8 cellular contexts compared by ENCODE assay signal in genomic region chr6:20211037-20211940, GRCh38. TPM values are rescaled to one million over a fixed set of nuclear protein-coding genes. Genes with fewer than 3 reads are reported as not detected.
A peak's percentile ranks its signal among the peaks of the same experiment; 100 is the strongest.
DNase-seq lines count a peak whose midpoint lies in the region; ATAC-seq and TF ChIP-seq lines count a peak whose summit lies in the region.

No MANE protein-coding gene starts in this region.

- no peaks in the 10 kb centered on the region for H4K20me1 ChIP-seq in OCI-LY3 (ENCODE audit: insufficient read depth, low read length)

- H3K36me3 Mint-ChIP-seq in effector memory CD8-positive, alpha-beta T cell (ENCODE audit: insufficient read depth) = peaks cover 5% of the 10 kb centered on the region
- H3K36me3 Mint-ChIP-seq in natural killer cell = no peaks in the 10 kb centered on the region

- ATAC-seq in GM21529 (IDR thresholded peaks at IDR 0.05; ENCODE audit: unreplicated experiment) (peak; percentile 24), natural killer cell (no peak), GM19035 (IDR thresholded peaks at IDR 0.05; ENCODE audit: unreplicated experiment) (no peak), GM18520 (IDR thresholded peaks at IDR 0.05; ENCODE audit: unreplicated experiment) (no peak)
- ATAC-seq in effector memory CD8-positive, alpha-beta T cell (replicated peaks) = no peak

- H3K27me3 Mint-ChIP-seq in effector memory CD8-positive, alpha-beta T cell = no peaks in the 10 kb centered on the region
- H3K27me3 Mint-ChIP-seq in natural killer cell (ENCODE audit: low read depth in 2 of 2) = peaks cover 17 to 20% of the 10 kb centered on the region in 2 donors

- no peaks in the 10 kb centered on the region for H3K79me2 ChIP-seq in OCI-LY3 (ENCODE audit: low read length)

- 0 out of 2 replicates have a peak overlapping the region, but pooled peaks have one; percentile 67 for H2AFZ ChIP-seq in OCI-LY3 (ENCODE audit: low read depth, low read length)

- H3K27ac Mint-ChIP-seq in effector memory CD8-positive, alpha-beta T cell = peak overlapping the region; percentile 94 to 95
- H3K27ac Mint-ChIP-seq in natural killer cell = peak overlapping the region; percentile 65 to 76

- DNase-seq in DMS53 (lab: John Stamatoyannopoulos, UW) (peak; percentile 69), natural killer cell (no peak), BE2C (no peak)
- DNase-seq in effector memory CD8-positive, alpha-beta T cell = no peak

- H3K4me3 Mint-ChIP-seq in effector memory CD8-positive, alpha-beta T cell = peak overlapping the region; percentile 90
- H3K4me3 Mint-ChIP-seq in natural killer cell = peak overlapping the region; percentile 95

- no peak for TF ChIP-seq CTCF in OCI-LY3 (IDR thresholded peaks at IDR 0.05; ENCODE audit: low read depth, low read length)
- no peak for TF ChIP-seq CTCF in natural killer cell (IDR thresholded peaks at IDR 0.05)
- no peak for TF ChIP-seq CTCF in BE2C (IDR thresholded peaks at IDR 0.05; ENCODE audit: low read depth, low read length)

- peak overlapping the region; percentile 97 for H3K4me2 ChIP-seq in OCI-LY3 (ENCODE audit: low read length)

- no peak overlapping the region for H3K27ac ChIP-seq in OCI-LY3 (ENCODE audit: low read length)

- H3K4me3 ChIP-seq in OCI-LY3 (ENCODE audit: low read length) (peak overlapping the region; percentile 91), BE2C (ENCODE audit: low read depth, low read length) (no peak overlapping the region)

- peaks cover 11% of the 10 kb centered on the region for H3K4me1 ChIP-seq in OCI-LY3 (ENCODE audit: low read length)
- H3K4me1 ChIP-seq in BE2C = no peaks in the 10 kb centered on the region

- peaks cover 6% of the 10 kb centered on the region; the same call in 1 of the 2 replicates for H3K27me3 ChIP-seq in OCI-LY3 (ENCODE audit: low read depth, low read length)
- peaks cover 12% of the 10 kb centered on the region for H3K27me3 ChIP-seq in BE2C

- peaks cover 33 to 38% of the 10 kb centered on the region in 2 donors for H3K4me1 Mint-ChIP-seq in effector memory CD8-positive, alpha-beta T cell (ENCODE audit: low read depth in 2 of 2)
- H3K4me1 Mint-ChIP-seq in natural killer cell = peaks cover 30 to 36% of the 10 kb centered on the region in 2 donors

- H3K9me3 ChIP-seq in OCI-LY3 (ENCODE audit: insufficient read depth, low read length) (no peaks in the 10 kb centered on the region), BE2C (no peaks in the 10 kb centered on the region)

- H3K9ac ChIP-seq in OCI-LY3 (ENCODE audit: low read length) = no peak overlapping the region

- no peaks in the 10 kb centered on the region for H3K9me3 Mint-ChIP-seq in effector memory CD8-positive, alpha-beta T cell
- H3K9me3 Mint-ChIP-seq in natural killer cell = no peaks in the 10 kb centered on the region

- H3K36me3 ChIP-seq in OCI-LY3 (replicated peaks; ENCODE audit: low read depth, low read length) (no peaks in the 10 kb centered on the region), BE2C (no peaks in the 10 kb centered on the region)

- intact Hi-C loops in natural killer cell (cut with micrococcal nuclease) = loop anchor here (5.0 kb wide), 1 partner anchor 481 kb away; no protein-coding TSS in a partner anchor

RNA-seq across cellular contexts. Expression of gene MBOAT1, which starts 1.0 kb away (rescaled TPM):
- 1 to 10 TPM; 3.6 to 7.5 (median 5.2) TPM for total RNA-seq in natural killer cell
- polyA plus RNA-seq in BE2C (2012; ENCODE audit: insufficient read depth, insufficient read length, low read depth) = 0.25 TPM
